Comparison of ENCODE assay signal across 11 cellular contexts in the genomic region with DNA sequence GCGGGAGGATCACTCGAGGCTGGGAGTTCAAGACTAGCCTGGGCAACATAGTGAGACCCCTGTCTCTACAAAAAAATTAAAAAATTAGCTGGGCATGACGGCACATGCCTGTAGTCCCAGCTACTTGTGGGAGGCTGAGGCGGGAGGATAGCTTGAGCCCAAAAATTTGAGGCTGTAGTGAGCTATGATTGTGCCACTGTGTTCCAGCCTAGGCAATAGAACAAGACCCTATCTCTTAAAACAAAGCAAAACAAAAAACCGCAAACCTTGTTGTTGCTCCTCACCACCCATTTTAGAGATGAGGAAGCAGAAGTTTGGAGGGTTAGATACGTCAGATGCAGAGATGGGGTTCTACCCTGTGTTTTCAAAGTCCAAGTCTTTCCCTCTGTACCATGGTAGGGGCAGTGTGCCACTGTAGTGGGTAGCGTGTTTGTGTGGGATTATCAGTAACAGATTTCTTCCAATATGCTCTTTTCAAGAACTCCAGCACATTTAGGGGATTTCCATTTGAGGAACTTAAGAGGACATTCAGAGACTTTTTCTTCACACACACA.
DNase-seq lines count a peak whose midpoint lies in the region; ATAC-seq and TF ChIP-seq lines count a peak whose summit lies in the region.
"Had no signal": no experiment of that assay in that cellular context is flagged by ENCODE, and none has a peak within 500 bp of the region (broad histone marks: within the 10 kb centered on the region; RNA-seq: fewer than 3 reads in every experiment).

No MANE protein-coding gene starts in this region.

- intact Hi-C loops in OCI-LY7 (cut with micrococcal nuclease; ENCODE audit: unreplicated experiment) = loop anchor here (5.0 kb wide), 1 partner anchor 166 kb away; no protein-coding TSS in a partner anchor
- intact Hi-C loops in Calu3 (cut with micrococcal nuclease; ENCODE audit: unreplicated experiment) = no loop called here

- peak overlapping the region; percentile 44 for H3K27ac Mint-ChIP-seq in activated T-cell treated with anti-CD3 and anti-CD28 coated beads, Interleukin-2, amount 50 U/mL, for 24 hours
- H3K27ac Mint-ChIP-seq in stimulated activated naive CD8-positive, alpha-beta T cell treated with anti-CD3 and anti-CD28 coated beads, Interleukin-15, amount 100 ng/mL, for 72 hours = peak overlapping the region in 1 of 2 donors; percentile 48
- H3K27ac Mint-ChIP-seq in Calu3 (ENCODE audit: unreplicated experiment) = no peak overlapping the region
- H3K27ac Mint-ChIP-seq: endodermal cell, HFFc6 had no signal

- TF ChIP-seq CTCF in OCI-LY7 (conservative IDR thresholded peaks at IDR 0.05; ENCODE audit: low read length) (no peak), Calu3 (IDR thresholded peaks at IDR 0.05; ENCODE audit: unreplicated experiment) (no peak), osteoblast (IDR thresholded peaks at IDR 0.05; ENCODE audit: extremely low read depth, low read depth, low read length) (no peak)

- peaks cover 47% of the 10 kb centered on the region for H3K36me3 Mint-ChIP-seq in activated T-cell treated with anti-CD3 and anti-CD28 coated beads, Interleukin-2, amount 50 U/mL, for 24 hours (ENCODE audit: low read depth)
- H3K36me3 Mint-ChIP-seq in Calu3 (ENCODE audit: insufficient read depth, unreplicated experiment) = no peaks in the 10 kb centered on the region

- peak; percentile 42 for ATAC-seq in stimulated activated naive CD8-positive, alpha-beta T cell treated with anti-CD3 and anti-CD28 coated beads, Interleukin-15, amount 100 ng/mL, for 72 hours
- ATAC-seq: PC-3 had no signal

- no peaks in the 10 kb centered on the region for H3K9me2 ChIP-seq in OCI-LY7 (ENCODE audit: insufficient read depth, low read length)

- CTCF ChIA-PET in OCI-LY7 (lab: Charles Lee; ENCODE audit: unreplicated experiment) = no interaction called here
- CTCF ChIA-PET in Calu3 (lab: Charles Lee) = no interaction called here

- H3K27me3 Mint-ChIP-seq in activated T-cell treated with anti-CD3 and anti-CD28 coated beads, Interleukin-2, amount 50 U/mL, for 24 hours = no peaks in the 10 kb centered on the region
- no peaks in the 10 kb centered on the region for H3K27me3 Mint-ChIP-seq in stimulated activated naive CD8-positive, alpha-beta T cell treated with anti-CD3 and anti-CD28 coated beads, Interleukin-15, amount 100 ng/mL, for 72 hours
- peaks cover 52% of the 10 kb centered on the region for H3K27me3 Mint-ChIP-seq in Calu3 (ENCODE audit: unreplicated experiment)

- no peak overlapping the region for H3K4me3 Mint-ChIP-seq in activated T-cell treated with anti-CD3 and anti-CD28 coated beads, Interleukin-2, amount 50 U/mL, for 24 hours
- H3K4me3 Mint-ChIP-seq in stimulated activated naive CD8-positive, alpha-beta T cell treated with anti-CD3 and anti-CD28 coated beads, Interleukin-15, amount 100 ng/mL, for 72 hours = no peak overlapping the region
- H3K4me3 Mint-ChIP-seq in Calu3 (ENCODE audit: low read depth, unreplicated experiment) = no peak overlapping the region
- H3K4me3 Mint-ChIP-seq: endodermal cell, HFFc6 had no signal

- no peak overlapping the region for H3K4me3 ChIP-seq in OCI-LY7 (ENCODE audit: low read depth, low read length, poor library complexity, severe bottlenecking)
- no peak overlapping the region for H3K4me3 ChIP-seq in osteoblast (ENCODE audit: insufficient read depth, low read length)

- H3K79me2 ChIP-seq in OCI-LY7 (ENCODE audit: insufficient read depth, low read depth, low read length) (no peaks in the 10 kb centered on the region), osteoblast (ENCODE audit: insufficient read depth, low read length) (peaks cover 5% of the 10 kb centered on the region)

- H3K9me3 Mint-ChIP-seq in activated T-cell treated with anti-CD3 and anti-CD28 coated beads, Interleukin-2, amount 50 U/mL, for 24 hours = peaks cover 19% of the 10 kb centered on the region
- H3K9me3 Mint-ChIP-seq in stimulated activated naive CD8-positive, alpha-beta T cell treated with anti-CD3 and anti-CD28 coated beads, Interleukin-15, amount 100 ng/mL, for 72 hours = peaks cover 5 to 27% of the 10 kb centered on the region in 2 donors
- peaks cover 2% of the 10 kb centered on the region for H3K9me3 Mint-ChIP-seq in Calu3 (ENCODE audit: low read depth, unreplicated experiment)
- H3K9me3 Mint-ChIP-seq: endodermal cell, HFFc6 had no signal

- H3K4me2 ChIP-seq in OCI-LY7 (ENCODE audit: low read length) = peak overlapping the region; percentile 41
- H3K4me2 ChIP-seq in osteoblast (ENCODE audit: insufficient read depth, low read length) = no peak overlapping the region

- no peaks in the 10 kb centered on the region for H3K27me3 ChIP-seq in osteoblast (ENCODE audit: insufficient read depth, low read length)

- no peak for DNase-seq in activated T-cell treated with anti-CD3 and anti-CD28 coated beads, Interleukin-2, amount 50 U/mL, for 24 hours
- DNase-seq in activated T-cell treated with anti-CD3 and anti-CD28 coated beads, Interleukin-2, amount 50 U/mL, for 1 hour = no peak
- DNase-seq in OCI-LY7 (ENCODE audit: low spot score) (no peak), germinal center (ENCODE audit: low spot score) (peak; percentile 57), Calu3 (no peak), osteoblast (ENCODE audit: insufficient read length, low spot score, missing footprints) (no peak), HT-29 (ENCODE audit: low spot score) (no peak)
- no peak for DNase-seq in stimulated activated naive CD8-positive, alpha-beta T cell treated with anti-CD3 and anti-CD28 coated beads, Interleukin-15, amount 100 ng/mL, for 72 hours
- DNase-seq: endodermal cell, HFFc6, PC-3 had no signal

- peaks cover 53% of the 10 kb centered on the region for H3K4me1 Mint-ChIP-seq in activated T-cell treated with anti-CD3 and anti-CD28 coated beads, Interleukin-2, amount 50 U/mL, for 24 hours (ENCODE audit: low read depth)
- H3K4me1 Mint-ChIP-seq in stimulated activated naive CD8-positive, alpha-beta T cell treated with anti-CD3 and anti-CD28 coated beads, Interleukin-15, amount 100 ng/mL, for 72 hours = peaks cover 51% of the 10 kb centered on the region
- peaks cover 10% of the 10 kb centered on the region for H3K4me1 Mint-ChIP-seq in Calu3 (ENCODE audit: low read depth, unreplicated experiment)
- H3K4me1 Mint-ChIP-seq: endodermal cell had no signal

- peaks cover 43% of the 10 kb centered on the region for H3K36me3 ChIP-seq in OCI-LY7 (ENCODE audit: insufficient read depth, low read length)
- H3K36me3 ChIP-seq in osteoblast (ENCODE audit: insufficient read depth, low read length) = no peaks in the 10 kb centered on the region

- H2AFZ ChIP-seq in OCI-LY7 (ENCODE audit: low read length) = no peak overlapping the region
- no peak overlapping the region for H2AFZ ChIP-seq in osteoblast (ENCODE audit: low read length)

- H4K20me1 ChIP-seq in OCI-LY7 (ENCODE audit: insufficient read depth, low read length) (no peaks in the 10 kb centered on the region), osteoblast (ENCODE audit: insufficient read depth, low read length) (peaks cover 10% of the 10 kb centered on the region)

- BruUV-seq in OCI-LY7 (replicated peaks; lab: Mats Ljungman, UMichigan) = no TSS peak
- no TSS peak for BruUV-seq in Calu3 (replicated peaks; lab: Mats Ljungman, UMichigan)

- H3K4me1 ChIP-seq in OCI-LY7 (ENCODE audit: insufficient read depth, low read length, poor library complexity, severe bottlenecking) (peaks cover 18% of the 10 kb centered on the region), osteoblast (ENCODE audit: insufficient read depth, low read length) (no peaks in the 10 kb centered on the region)

- POLR2A ChIA-PET in OCI-LY7 (lab: Charles Lee) = interaction anchor here (0.7 to 1.6 kb wide), 3 partner anchors 39 to 466 kb away, joined by 4 read pairs; no protein-coding TSS in a partner anchor

- H3K9me3 ChIP-seq in OCI-LY7 (ENCODE audit: low read length) (peaks cover 21% of the 10 kb centered on the region), osteoblast (ENCODE audit: low read depth, low read length) (no peaks in the 10 kb centered on the region)

- H3K27ac ChIP-seq in OCI-LY7 (ENCODE audit: low read depth, low read length, poor library complexity, severe bottlenecking) (no peak overlapping the region), osteoblast (ENCODE audit: low read depth, low read length) (no peak overlapping the region)
